27 cellular contexts compared by ENCODE assay signal in genomic region chr6:19714415-19715165, GRCh38.
A peak's percentile ranks its signal among the peaks of the same experiment; 100 is the strongest.
DNase-seq lines count a peak whose midpoint lies in the region; ATAC-seq and TF ChIP-seq lines count a peak whose summit lies in the region.
"Had no signal": no experiment of that assay in that cellular context is flagged by ENCODE, and none has a peak within 500 bp of the region (broad histone marks: within the 10 kb centered on the region; RNA-seq: fewer than 3 reads in every experiment).

No MANE protein-coding gene starts in this region.

- H3K27me3 ChIP-seq in iPS-20b (ENCODE audit: insufficient read depth, low read length): no peaks in the 10 kb centered on the region
- H3K27me3 ChIP-seq in PC-3 (ENCODE audit: low read length): no peaks in the 10 kb centered on the region
- H3K27me3 ChIP-seq: breast epithelium had no signal

- no peak overlapping the region for H3K27ac ChIP-seq in iPS-20b (ENCODE audit: low read length)
- no peak overlapping the region for H3K27ac ChIP-seq in PC-3 (ENCODE audit: low read length)
- H3K27ac ChIP-seq: breast epithelium, foreskin keratinocyte, GM23248, PC-9, prostate gland had no signal

- H3K4me2 ChIP-seq in PC-3 (ENCODE audit: low read length): no peak overlapping the region
- H3K4me2 ChIP-seq: PC-9 had no signal

- DNase-seq in NCI-H345 (lab: John Stamatoyannopoulos, UW) (peak; percentile 14), NCI-H345 treated with DMSO at 0.1 percent for 48 hours (lab: John Stamatoyannopoulos, UW; ENCODE audit: unreplicated experiment) (no peak), astrocyte of the cerebellum (ENCODE audit: low read depth) (peak; percentile 24), activated T-cell treated with anti-CD3 and anti-CD28 coated beads for 4 hours (no peak), PC-3 (no peak), DMS153 (lab: John Stamatoyannopoulos, UW) (no peak)
- DNase-seq: activated CD4-positive, alpha-beta T cell treated with anti-CD3 and anti-CD28 coated beads for 36 hours; activated gamma-delta T cell treated with Interleukin-2 at 50 U/mL for 16 hours; activated naive CD8-positive, alpha-beta T cell treated with anti-CD3 and anti-CD28 coated beads, Interleukin-2, amount 50 U/mL, for 24 hours; activated T-cell treated with anti-CD3 and anti-CD28 coated beads, Interleukin-2, amount 50 U/mL, for 1 hour; AML-193; CD4-positive, alpha-beta T cell; effector memory CD4-positive, alpha-beta T cell; left colon; NCI-H2081; NCI-H510A; NK-92 treated with Interleukin-12 subunit alpha and Interleukin-12 subunit beta, amount 100 ng/mL, for 24 hours; PC-9; Right ventricle myocardium superior; stimulated activated naive CD4-positive, alpha-beta T cell treated with Interleukin-2 at 50 U/mL for 16 hours had no signal

- no peaks in the 10 kb centered on the region for H3K36me3 ChIP-seq in iPS-20b (ENCODE audit: insufficient read depth, low read depth, low read length)
- H3K36me3 ChIP-seq in PC-3 (ENCODE audit: low read depth, low read length): no peaks in the 10 kb centered on the region
- H3K36me3 ChIP-seq: breast epithelium, prostate gland had no signal

- no peak for TF ChIP-seq CTCF in astrocyte of the cerebellum (IDR thresholded peaks at IDR 0.05; ENCODE audit: low read depth, low read length, missing control alignments)
- no peak for TF ChIP-seq CTCF in PC-3 (conservative IDR thresholded peaks at IDR 0.05; ENCODE audit: low read depth, low read length)

- no peaks in the 10 kb centered on the region for H3F3A ChIP-seq in PC-3 (ENCODE audit: low read length, unreplicated experiment)

- no peak overlapping the region for H3K4me3 ChIP-seq in astrocyte of the cerebellum (ENCODE audit: low read depth, low read length)
- H3K4me3 ChIP-seq in iPS-20b (ENCODE audit: low read length): peak overlapping the region; percentile 28; the same call in 1 of the 2 replicates
- H3K4me3 ChIP-seq in PC-3 (ENCODE audit: low read length): no peak overlapping the region
- H3K4me3 ChIP-seq: breast epithelium, coronary artery, GM23248, PC-9, prostate gland had no signal

- no peaks in the 10 kb centered on the region for H3K9me2 ChIP-seq in PC-3 (replicated peaks; ENCODE audit: low read length)

- H3K79me2 ChIP-seq in PC-3 (ENCODE audit: low read length): no peaks in the 10 kb centered on the region

- ATAC-seq in PC-3 (no peak), GM21381 (IDR thresholded peaks at IDR 0.05; ENCODE audit: unreplicated experiment) (no peak)
- ATAC-seq: activated CD4-positive, alpha-beta T cell treated with anti-CD3 and anti-CD28 coated beads for 36 hours; activated naive CD8-positive, alpha-beta T cell treated with anti-CD3 and anti-CD28 coated beads, Interleukin-2, amount 50 U/mL, for 24 hours; left colon had no signal

- BruUV-seq in PC-3 (replicated peaks; lab: Mats Ljungman, UMichigan): no TSS peak

- no peaks in the 10 kb centered on the region for H4K20me1 ChIP-seq in PC-3 (ENCODE audit: low read length)

- H3K4me1 ChIP-seq in iPS-20b (ENCODE audit: insufficient read depth, low read length) (peaks cover 32% of the 10 kb centered on the region; the same call in 1 of the 2 replicates), PC-3 (ENCODE audit: insufficient read depth, low read length) (no peaks in the 10 kb centered on the region)
- H3K4me1 ChIP-seq: breast epithelium, foreskin keratinocyte, prostate gland had no signal

- POLR2A ChIA-PET in PC-3 (lab: Charles Lee; ENCODE audit: unreplicated experiment): no interaction called here

- no peaks in the 10 kb centered on the region for H3K9me3 ChIP-seq in iPS-20b (ENCODE audit: insufficient read depth, low read depth, low read length)
- no peaks in the 10 kb centered on the region for H3K9me3 ChIP-seq in PC-3 (ENCODE audit: low read length)
- H3K9me3 ChIP-seq: breast epithelium, prostate gland had no signal

- intact Hi-C loops in PC-3 (cut with micrococcal nuclease): no loop called here

- in situ Hi-C loops in astrocyte of the cerebellum (cut with HindIII; ENCODE audit: low sequenced_read_pairs): no loop called here

- H3K9ac ChIP-seq in iPS-20b (ENCODE audit: low read depth, low read length): peak overlapping the region; percentile 34; the same call in 1 of the 2 replicates
- no peak overlapping the region for H3K9ac ChIP-seq in PC-3 (ENCODE audit: low read length)
- H3K9ac ChIP-seq: GM23248 had no signal

- CTCF ChIA-PET in PC-3 (lab: Charles Lee): no interaction called here

- H2AFZ ChIP-seq in PC-3 (ENCODE audit: low read length): no peak overlapping the region
- H2AFZ ChIP-seq: GM23248, PC-9 had no signal

Comparison
In these comparisons a context has a peak if more than half of its experiments do, and no peak if none do; other contexts are left out.
1. DNase-seq: peak in NCI-H345 (single experiment) and astrocyte of the cerebellum (single experiment); none in NCI-H345 treated with DMSO at 0.1 percent for 48 hours (single experiment), activated T-cell treated with anti-CD3 and anti-CD28 coated beads for 4 hours (single experiment), PC-3 (single experiment) and DMS153 (single experiment).